ENCODE assay signal across 1 cellular context in genomic region chr12:95300286-95300685, GRCh38.
TF ChIP-seq lines count a peak whose summit lies in the region.

No MANE protein-coding gene starts in this region.

TF ChIP-seq in HCT116, 20 proteins besides CTCF, POLR2A, EP300 and RAD21:
- no peak for TF ChIP-seq ZNF274 (IDR thresholded peaks at IDR 0.05; ENCODE audit: low read depth, low read length)
- no peak for TF ChIP-seq SIN3A (IDR thresholded peaks at IDR 0.05; ENCODE audit: low read depth)
- no peak for TF ChIP-seq CBX3 (IDR thresholded peaks at IDR 0.05; ENCODE audit: low read depth)
- no peak for TF ChIP-seq JUND (IDR thresholded peaks at IDR 0.05)
- no peak for TF ChIP-seq ATF3 (IDR thresholded peaks at IDR 0.05)
